In the genomic region with DNA sequence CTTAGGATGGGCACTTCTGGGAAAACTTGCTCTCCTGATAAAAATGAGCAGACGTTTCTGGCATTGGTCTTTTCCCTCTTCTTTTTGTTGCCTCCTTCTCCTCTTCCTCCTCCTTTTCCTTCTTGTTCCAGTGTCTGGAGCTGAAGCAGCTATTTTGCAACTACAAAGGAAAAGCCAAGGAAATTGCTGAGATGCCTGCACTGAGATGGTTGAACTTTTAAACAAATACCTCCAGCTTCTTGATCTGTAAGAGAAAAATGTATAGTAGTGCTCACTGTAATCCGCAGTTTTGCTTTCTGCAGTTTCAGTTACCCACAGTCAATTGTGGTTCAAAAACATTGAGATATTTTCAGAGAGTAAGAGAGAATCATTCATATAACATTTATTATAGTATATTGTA, we compare ENCODE assay signal across 1 cellular context.
TF ChIP-seq lines count a peak whose summit lies in the region.

No MANE protein-coding gene starts in this region.

TF ChIP-seq in IMR-90, 13 proteins besides CTCF, POLR2A, EP300 and RAD21 (continued from another document):
- TF ChIP-seq CEBPB (IDR thresholded peaks at IDR 0.05; ENCODE audit: low read depth, low read length) = peak; percentile 20; the same call in 1 of the 2 replicates
